ENCODE assay signal across 8 cellular contexts in the genomic region with DNA sequence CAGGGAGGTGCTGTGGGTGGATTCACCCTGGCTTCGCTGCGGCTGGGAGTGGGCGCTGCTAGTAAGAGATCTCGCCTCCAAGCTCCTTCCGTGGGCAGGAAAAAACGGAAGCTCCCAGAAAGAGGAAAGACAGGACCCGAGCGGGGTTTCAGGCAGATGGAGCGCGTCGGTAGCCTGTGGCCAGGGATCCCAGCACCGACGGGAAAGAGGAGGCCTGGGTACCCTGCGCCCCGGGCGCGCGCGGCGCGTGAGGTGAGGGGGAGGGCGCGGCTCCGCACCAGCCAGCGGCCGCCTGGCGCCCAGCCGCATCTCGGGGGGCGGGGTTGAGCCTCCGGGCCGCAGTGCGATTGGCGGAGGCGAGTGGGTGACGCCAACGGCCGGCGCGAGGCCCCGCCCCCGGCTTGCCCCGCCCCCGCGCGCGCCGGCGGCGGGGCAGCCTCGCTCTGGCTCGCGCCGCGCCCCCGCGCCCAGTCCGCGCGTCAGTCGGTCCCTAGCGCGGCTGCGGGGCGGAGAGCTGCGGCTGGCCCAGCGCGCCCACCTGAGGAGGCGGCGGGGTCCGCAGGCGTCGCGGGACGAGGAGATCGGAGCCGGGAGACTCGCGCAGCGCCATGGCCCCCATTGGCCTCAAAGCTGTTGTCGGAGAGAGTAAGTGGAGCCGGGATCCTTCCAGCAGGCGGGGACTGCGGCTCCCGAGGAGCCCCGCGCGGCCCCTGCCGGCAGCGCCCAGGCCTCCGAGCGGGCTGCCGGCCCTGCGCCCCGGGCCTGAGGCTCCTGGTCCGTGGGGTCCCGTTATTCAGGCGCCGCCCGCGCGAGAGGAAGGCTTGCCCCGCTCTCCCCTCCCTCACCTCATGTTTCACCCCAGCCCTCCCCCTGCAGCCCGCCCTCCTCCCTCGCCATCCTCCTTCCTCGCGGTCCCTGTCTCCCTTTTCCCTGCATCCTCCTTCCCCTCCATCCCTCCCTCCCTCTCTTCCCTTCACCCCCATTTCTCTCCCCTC.
DNase-seq lines count a peak whose midpoint lies in the region; ATAC-seq and TF ChIP-seq lines count a peak whose summit lies in the region.

A gene (plus strand): TSS at position 482 of the 995 bp plus-strand sequence. CDS start 127 bp downstream, at position 609.

- peak; percentile 22 for TF ChIP-seq CTCF in 22Rv1 (IDR thresholded peaks at IDR 0.05)

- H3K27ac ChIP-seq in 22Rv1 (peak within 1 kb of the TSS; percentile 48; the same call in 1 of the 2 replicates), caudate nucleus (ENCODE audit: low read depth, low read length) (peak within 1 kb of the TSS; percentile 90)

- peak; percentile 87 for ATAC-seq in GM18519 (IDR thresholded peaks at IDR 0.05; ENCODE audit: low FRiP score, unreplicated experiment)
- peak; percentile 80 for ATAC-seq in HG03095 (IDR thresholded peaks at IDR 0.05; ENCODE audit: unreplicated experiment)

- peak; percentile 91 for DNase-seq in NCI-H2227 (lab: John Stamatoyannopoulos, UW; ENCODE audit: unreplicated experiment)
- peak; percentile 64 to 73 (median 70) for DNase-seq in activated CD4-positive, CD25-positive, alpha-beta regulatory T cell (lab: John Stamatoyannopoulos, UW)
- DNase-seq in caudate nucleus (lab: John Stamatoyannopoulos, UW): peak in 60 of 61 donors; percentile 44 to 93 (median 81)
- peak; percentile 92 for DNase-seq in islet precursor cell
- DNase-seq in stimulated activated CD4-positive, alpha-beta T cell treated with anti-CD3 and anti-CD28 coated beads, Interleukin-12 subunit alpha, Interleukin-12 subunit beta, amount 100 ng/mL, for 4 hours: peak; percentile 86

Comparison
In these comparisons a context has a peak if more than half of its experiments do, and no peak if none do; other contexts are left out.
1. Peak in every context shown above with its lines: DNase-seq, ATAC-seq and H3K27ac ChIP-seq.